In the genomic region with DNA sequence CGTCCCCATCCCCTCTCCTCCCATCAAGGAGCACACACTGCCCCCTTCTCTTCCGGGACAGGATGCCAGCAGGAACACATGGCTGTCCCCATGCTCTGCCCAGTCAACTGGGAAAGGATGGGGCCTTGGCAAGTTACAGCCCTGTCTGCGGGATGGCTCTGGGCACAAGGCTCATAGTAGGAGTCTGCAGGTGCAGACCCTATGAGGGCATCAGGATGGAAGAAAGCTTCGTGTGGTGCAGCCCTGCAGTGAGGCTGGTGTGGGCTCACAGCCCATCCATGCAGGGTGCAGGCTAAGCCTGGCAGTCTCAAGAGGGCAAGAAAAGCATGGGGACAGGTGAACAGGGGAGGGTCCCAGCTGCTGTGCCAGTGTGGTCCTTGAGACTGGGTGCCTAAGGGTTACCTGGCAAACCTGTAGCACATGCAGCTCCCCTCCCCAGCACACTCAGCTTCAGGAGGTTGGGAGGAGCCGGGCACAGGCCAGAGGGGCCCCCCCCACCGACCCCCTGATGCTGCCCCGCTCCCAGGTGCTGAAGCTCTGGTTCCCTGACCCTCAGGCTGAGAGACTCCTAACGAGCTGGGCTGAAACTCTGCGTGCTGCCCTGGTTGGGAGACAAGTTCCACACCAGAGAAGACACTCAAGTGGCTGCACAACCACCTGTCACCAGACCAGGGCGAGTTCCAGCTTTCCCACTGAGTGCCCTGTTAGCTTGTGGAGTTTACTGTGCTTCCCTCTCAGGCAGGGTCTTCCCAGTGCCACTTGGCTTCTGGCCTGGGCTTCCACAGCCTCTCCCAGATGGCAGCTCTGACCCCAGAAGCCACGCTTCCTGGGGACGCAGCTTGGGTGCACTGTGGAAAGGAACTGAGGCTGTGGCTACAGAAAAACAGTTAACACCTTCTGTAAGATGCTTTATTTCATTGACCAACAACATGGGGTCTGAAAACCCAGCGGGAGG, we compare ENCODE assay signal across 27 cellular contexts. TPM values are rescaled to one million over a fixed set of nuclear protein-coding genes. Genes with fewer than 3 reads are reported as not detected.
DNase-seq lines count a peak whose midpoint lies in the region; ATAC-seq and TF ChIP-seq lines count a peak whose summit lies in the region.
"Had no signal": no experiment of that assay in that cellular context is flagged by ENCODE, and none has a peak within 500 bp of the region (broad histone marks: within the 10 kb centered on the region; RNA-seq: fewer than 3 reads in every experiment).

No MANE protein-coding gene starts in this region.

- H3K79me1 ChIP-seq in neuronal stem cell (ENCODE audit: low read depth, low read length), result no peaks in the 10 kb centered on the region

- no peak overlapping the region for H3K4me2 ChIP-seq in neuronal stem cell (ENCODE audit: insufficient read depth, low read length, poor library complexity, severe bottlenecking)

- no peak overlapping the region for H3K18ac ChIP-seq in neuronal stem cell (ENCODE audit: low read length)

- no peak overlapping the region for H2AFZ ChIP-seq in neuronal stem cell (ENCODE audit: low read length)

- H3K27me3 ChIP-seq in right atrium auricular region, result no peaks in the 10 kb centered on the region
- H3K27me3 ChIP-seq in neuronal stem cell (ENCODE audit: control insufficient read depth in 3 of 3, insufficient read depth in 3 of 3, low read depth in 1 of 3, low read length in 3 of 3), result peaks cover 0 to 33% (median 20%) of the 10 kb centered on the region in 3 experiments
- no peaks in the 10 kb centered on the region for H3K27me3 ChIP-seq in vagina
- H3K27me3 ChIP-seq: tibial artery had no signal

- H3K4me1 Mint-ChIP-seq in chondrocyte (ENCODE audit: low read depth), result peaks cover 25% of the 10 kb centered on the region
- H3K4me1 Mint-ChIP-seq in natural killer cell treated with Interleukin-12 subunit alpha and Interleukin-12 subunit beta and Interleukin-15 and Interleukin-18, amount 100 ng/mL, for 72 hours (ENCODE audit: low read depth in 2 of 2), result peaks cover 10 to 14% of the 10 kb centered on the region in 2 donors

- H2BK15ac ChIP-seq in neuronal stem cell (ENCODE audit: low read length), result no peak overlapping the region

- peak overlapping the region; percentile 73 for H3K23ac ChIP-seq in neuronal stem cell (ENCODE audit: low read depth, low read length, poor library complexity)

- H3K27me3 Mint-ChIP-seq in chondrocyte (ENCODE audit: low read depth), result no peaks in the 10 kb centered on the region
- peaks cover 7 to 8% of the 10 kb centered on the region in 2 donors for H3K27me3 Mint-ChIP-seq in natural killer cell treated with Interleukin-12 subunit alpha and Interleukin-12 subunit beta and Interleukin-15 and Interleukin-18, amount 100 ng/mL, for 72 hours

- no peak overlapping the region for H2AK5ac ChIP-seq in neuronal stem cell (ENCODE audit: low read depth, low read length)

- no peak overlapping the region for H2BK12ac ChIP-seq in neuronal stem cell (ENCODE audit: low read length)

- peak overlapping the region; percentile 67 for H3K14ac ChIP-seq in neuronal stem cell (ENCODE audit: low read length)

- peak overlapping the region; percentile 75 for H2BK5ac ChIP-seq in neuronal stem cell (ENCODE audit: low read length)

- no peak overlapping the region for H2BK120ac ChIP-seq in neuronal stem cell (ENCODE audit: low read depth, low read length)

- no peak overlapping the region for H3K4me3 Mint-ChIP-seq in chondrocyte (ENCODE audit: unreplicated experiment)
- H3K4me3 Mint-ChIP-seq in natural killer cell treated with Interleukin-12 subunit alpha and Interleukin-12 subunit beta and Interleukin-15 and Interleukin-18, amount 100 ng/mL, for 72 hours, result no peak overlapping the region
- H3K4me3 Mint-ChIP-seq: activated CD8-positive, alpha-beta T cell treated with anti-CD3 and anti-CD28 coated beads, Interleukin-2, amount 10 ng/mL, durations not matched to agents 7 days and 5 days; brain; stimulated activated naive CD8-positive, alpha-beta T cell treated with anti-CD3 and anti-CD28 coated beads, Interleukin-15, amount 100 ng/mL, for 72 hours; T-helper 17 cell had no signal

- H4K91ac ChIP-seq in neuronal stem cell (ENCODE audit: low read depth, low read length, poor library complexity), result no peak overlapping the region

- H3K4me3 ChIP-seq in right atrium auricular region (no peak overlapping the region), neuronal stem cell (ENCODE audit: low read length in 2 of 2) (no peak overlapping the region), vagina (no peak overlapping the region)
- H3K4me3 ChIP-seq: psoas muscle, tibial artery had no signal

- DNase-seq in cardiac septum (ENCODE audit: low spot score) (peak; percentile 31), right atrium auricular region (ENCODE audit: low spot score) (no peak), chondrocyte (ENCODE audit: low spot score) (peak; percentile 61), neuronal stem cell (ENCODE audit: low spot score) (no peak), vagina (ENCODE audit: extremely low spot score in 2 of 2) (no peak)
- DNase-seq in natural killer cell treated with Interleukin-12 subunit alpha and Interleukin-12 subunit beta and Interleukin-15 and Interleukin-18, amount 100 ng/mL, for 72 hours (ENCODE audit: low spot score), result no peak
- DNase-seq: activated CD4-positive, CD25-positive, alpha-beta regulatory T cell treated with anti-CD3 and anti-CD28 coated beads, Interleukin-2, amount 50 U/mL, for 72 hours; activated CD8-positive, alpha-beta T cell treated with anti-CD3 and anti-CD28 coated beads, Interleukin-2, amount 10 ng/mL, durations not matched to agents 7 days and 5 days; activated T-cell treated with anti-CD3 and anti-CD28 coated beads for 4 hours; effector CD8-positive, alpha-beta T cell; erythroblast; GDM1; glutamatergic neuron; KBM-7; kidney glomerular epithelial cell; NCI-H2081; NCI-H2227 treated with DMSO at 0.1 percent for 48 hours; stimulated activated CD8-positive, alpha-beta memory T cell treated with anti-CD3 and anti-CD28 coated beads, Interleukin-4, amount 100 ng/mL, for 48 hours; stimulated activated naive CD8-positive, alpha-beta T cell treated with anti-CD3 and anti-CD28 coated beads, Interleukin-15, amount 100 ng/mL, for 72 hours; T-helper 17 cell had no signal

- H3K27ac Mint-ChIP-seq in chondrocyte (ENCODE audit: unreplicated experiment), result no peak overlapping the region
- no peak overlapping the region for H3K27ac Mint-ChIP-seq in natural killer cell treated with Interleukin-12 subunit alpha and Interleukin-12 subunit beta and Interleukin-15 and Interleukin-18, amount 100 ng/mL, for 72 hours
- H3K27ac Mint-ChIP-seq: activated CD8-positive, alpha-beta T cell treated with anti-CD3 and anti-CD28 coated beads, Interleukin-2, amount 10 ng/mL, durations not matched to agents 7 days and 5 days; stimulated activated naive CD8-positive, alpha-beta T cell treated with anti-CD3 and anti-CD28 coated beads, Interleukin-15, amount 100 ng/mL, for 72 hours; T-helper 17 cell had no signal

- H3K4ac ChIP-seq in neuronal stem cell (ENCODE audit: low read length), result no peak overlapping the region

- peak overlapping the region in 1 of 2 donors; percentile 36 for H3K27ac ChIP-seq in right atrium auricular region
- H3K27ac ChIP-seq in neuronal stem cell (replicated peaks; ENCODE audit: low read length), result no peak overlapping the region
- peak overlapping the region; percentile 24 for H3K27ac ChIP-seq in vagina
- H3K27ac ChIP-seq: psoas muscle had no signal

- TF ChIP-seq CTCF in right atrium auricular region (IDR thresholded peaks at IDR 0.05) (no peak), chondrocyte (IDR thresholded peaks at IDR 0.05) (no peak), vagina (IDR thresholded peaks at IDR 0.05) (no peak)

- H3K9me3 ChIP-seq in right atrium auricular region (no peaks in the 10 kb centered on the region), neuronal stem cell (replicated peaks in 1 of 2; ENCODE audit: control insufficient read depth in 2 of 2, insufficient read depth in 1 of 2, low read depth in 1 of 2, low read length in 2 of 2) (peaks cover 0 to 2% of the 10 kb centered on the region in 2 donors), vagina (no peaks in the 10 kb centered on the region)
- H3K9me3 ChIP-seq: psoas muscle, tibial artery had no signal

- H4K8ac ChIP-seq in neuronal stem cell (ENCODE audit: low read depth, low read length), result no peak overlapping the region

- H3K9ac ChIP-seq in neuronal stem cell (ENCODE audit: low read depth, low read length, poor library complexity), result peak overlapping the region; percentile 21

- no CpG with 5 or more reads among the region's 13 CpGs for WGBS in neuronal stem cell (ENCODE audit: extremely low coverage in 2 of 2, insufficient read length in 2 of 2, insufficient replicate concordance in 1 of 2), 2 donors

- no peak for TF ChIP-seq POLR2A in vagina (IDR thresholded peaks at IDR 0.05)

- H3K36me3 Mint-ChIP-seq in chondrocyte (ENCODE audit: low read depth), result peaks cover 11% of the 10 kb centered on the region
- H3K36me3 Mint-ChIP-seq in natural killer cell treated with Interleukin-12 subunit alpha and Interleukin-12 subunit beta and Interleukin-15 and Interleukin-18, amount 100 ng/mL, for 72 hours, result no peaks in the 10 kb centered on the region

- no peak for ATAC-seq in natural killer cell treated with Interleukin-12 subunit alpha and Interleukin-12 subunit beta and Interleukin-15 and Interleukin-18, amount 100 ng/mL, for 72 hours
- ATAC-seq in HG03439 (IDR thresholded peaks at IDR 0.05; ENCODE audit: unreplicated experiment) (no peak), GM21367 (IDR thresholded peaks at IDR 0.05; ENCODE audit: unreplicated experiment) (no peak)
- ATAC-seq: activated CD8-positive, alpha-beta T cell treated with anti-CD3 and anti-CD28 coated beads, Interleukin-2, amount 10 ng/mL, durations not matched to agents 7 days and 5 days; HCT116; psoas muscle; SK-N-SH treated with all-trans-retinoic acid at 6 μM for 48 hours; stimulated activated naive CD8-positive, alpha-beta T cell treated with anti-CD3 and anti-CD28 coated beads, Interleukin-15, amount 100 ng/mL, for 72 hours; T-helper 17 cell had no signal

- intact Hi-C loops in cardiac septum (cut with DNase I) (no loop called here), vagina (cut with DNase I) (no loop called here)

- H3K9me3 Mint-ChIP-seq in chondrocyte (ENCODE audit: low read depth), result no peaks in the 10 kb centered on the region
- H3K9me3 Mint-ChIP-seq in natural killer cell treated with Interleukin-12 subunit alpha and Interleukin-12 subunit beta and Interleukin-15 and Interleukin-18, amount 100 ng/mL, for 72 hours, result no peaks in the 10 kb centered on the region
- H3K9me3 Mint-ChIP-seq: stimulated activated naive CD8-positive, alpha-beta T cell treated with anti-CD3 and anti-CD28 coated beads, Interleukin-15, amount 100 ng/mL, for 72 hours had no signal

- H3K4me1 ChIP-seq in right atrium auricular region, result peaks cover 0 to 36% of the 10 kb centered on the region in 2 donors
- H3K4me1 ChIP-seq in neuronal stem cell (ENCODE audit: control insufficient read depth in 2 of 2, insufficient read depth in 1 of 2, low read depth in 1 of 2, low read length in 2 of 2), result peaks cover 9 to 12% of the 10 kb centered on the region in 2 donors
- H3K4me1 ChIP-seq in vagina, result peaks cover 40% of the 10 kb centered on the region

- H3K36me3 ChIP-seq in right atrium auricular region (peaks cover 7% of the 10 kb centered on the region), neuronal stem cell (replicated peaks in 1 of 2; ENCODE audit: control insufficient read depth in 2 of 2, insufficient read depth in 2 of 2, low read length in 2 of 2) (peaks cover 26 to 43% of the 10 kb centered on the region in 2 donors), vagina (peaks cover 0 to 6% of the 10 kb centered on the region in 2 donors)

RNA-seq across cellular contexts. Expression of a gene that starts 3.3 kb away (rescaled TPM):
- 5.2 TPM for total RNA-seq in cardiac septum
- 10 to 100 TPM in 1 of 2 donors, 1 to 10 TPM in 1; 6.5 to 11.0 TPM for total RNA-seq in right atrium auricular region
- 56.5 to 88.8 TPM (median 86.5 TPM) in 3 replicates for total RNA-seq in chondrocyte
- polyA plus RNA-seq in neuronal stem cell (2013, experiment 1 of 2), result 3.7 TPM
- polyA plus RNA-seq in neuronal stem cell (2013, experiment 2 of 2), result 2.8 TPM
- 32.2 TPM for total RNA-seq in vagina
- total RNA-seq in natural killer cell treated with Interleukin-12 subunit alpha and Interleukin-12 subunit beta and Interleukin-15 and Interleukin-18, amount 100 ng/mL, for 72 hours, result under 1 TPM in 1 of 2 donors, not detected in 1; 0.48 TPM

RNA-seq across cellular contexts. Expression of a gene that starts 47.0 kb away (rescaled TPM):
- 4.9 TPM for total RNA-seq in cardiac septum
- 1 to 10 TPM; 5.6 to 6.3 TPM for total RNA-seq in right atrium auricular region
- 12.7 to 15.7 TPM (median 13.6 TPM) in 3 replicates for total RNA-seq in chondrocyte
- 20.1 TPM for polyA plus RNA-seq in neuronal stem cell (2013, experiment 1 of 2)
- 20.2 TPM for polyA plus RNA-seq in neuronal stem cell (2013, experiment 2 of 2)
- 11.0 TPM for total RNA-seq in vagina
- total RNA-seq in natural killer cell treated with Interleukin-12 subunit alpha and Interleukin-12 subunit beta and Interleukin-15 and Interleukin-18, amount 100 ng/mL, for 72 hours, result 10 to 100 TPM in 1 of 2 donors, 1 to 10 TPM in 1; 3.7 to 11.9 TPM

RNA-seq across cellular contexts. Expression of a gene that starts 54.7 kb away (rescaled TPM):
- total RNA-seq in cardiac septum (16.8 TPM), right atrium auricular region (10 to 100 TPM; 16.0 to 21.9 TPM), chondrocyte (37.3 to 49.3 TPM (median 37.7 TPM) in 3 replicates), vagina (20.1 TPM)
- polyA plus RNA-seq in neuronal stem cell (2013, experiment 1 of 2), result 14.3 TPM
- 13.8 TPM for polyA plus RNA-seq in neuronal stem cell (2013, experiment 2 of 2)
- total RNA-seq in natural killer cell treated with Interleukin-12 subunit alpha and Interleukin-12 subunit beta and Interleukin-15 and Interleukin-18, amount 100 ng/mL, for 72 hours, result 10 to 100 TPM; 15.9 to 21.0 TPM

Comparison
In these comparisons a context has a peak if more than half of its experiments do, and no peak if none do; other contexts are left out.
1. DNase-seq: peak in cardiac septum (single experiment) and chondrocyte (single experiment); none in right atrium auricular region (single experiment), neuronal stem cell (single experiment), vagina (0 of 2) and natural killer cell treated with Interleukin-12 subunit alpha and Interleukin-12 subunit beta and Interleukin-15 and Interleukin-18, amount 100 ng/mL, for 72 hours (single experiment).